In the genomic region with DNA sequence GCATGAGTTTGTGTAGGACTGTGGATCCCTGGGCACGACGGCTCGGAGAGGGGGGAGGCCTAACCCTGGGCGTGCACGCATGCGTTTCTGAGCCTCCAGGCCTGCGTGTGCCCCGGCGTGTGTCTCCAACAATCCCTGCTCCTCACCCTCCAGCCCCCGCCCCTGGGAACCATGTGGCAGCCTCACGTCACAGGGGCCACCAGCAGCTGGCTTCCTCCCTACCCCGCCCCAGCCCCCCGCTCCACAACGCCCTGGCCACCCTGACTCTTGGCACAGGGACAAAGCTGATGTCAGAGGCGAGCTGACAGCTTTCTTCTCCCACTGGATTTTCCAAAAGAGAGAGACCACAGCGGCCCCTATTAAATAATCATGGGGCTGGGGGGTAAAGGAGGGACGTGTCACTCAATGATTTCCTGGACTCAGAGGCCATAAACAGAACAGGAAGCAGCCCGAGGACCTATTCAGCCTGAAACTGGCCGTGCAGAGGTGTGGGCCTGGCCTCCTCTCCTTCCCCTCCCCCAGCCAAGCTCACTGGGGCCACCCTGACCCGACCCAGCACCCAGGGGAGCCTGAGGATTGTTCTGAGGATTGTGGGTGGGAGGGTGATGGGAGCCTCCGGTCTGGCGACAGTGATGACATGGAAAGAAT, we compare ENCODE assay signal across 11 cellular contexts. TPM values are rescaled to one million over a fixed set of nuclear protein-coding genes. Genes with fewer than 3 reads are reported as not detected.
DNase-seq lines count a peak whose midpoint lies in the region; ATAC-seq and TF ChIP-seq lines count a peak whose summit lies in the region.
"Had no signal": no experiment of that assay in that cellular context is flagged by ENCODE, and none has a peak within 500 bp of the region (broad histone marks: within the 10 kb centered on the region; RNA-seq: fewer than 3 reads in every experiment).

No MANE protein-coding gene starts in this region.

- H3K27ac ChIP-seq in esophagus squamous epithelium = peak overlapping the region; percentile 28 to 72 (median 48)
- H3K27ac ChIP-seq: thyroid gland had no signal

- H3K27me3 ChIP-seq in esophagus squamous epithelium = peaks cover 0 to 16% (median 0%) of the 10 kb centered on the region in 4 donors
- H3K27me3 ChIP-seq: thyroid gland had no signal

- peak; percentile 97 for DNase-seq in Daoy (ENCODE audit: low read depth)
- peak; percentile 64 to 83 for DNase-seq in NCI-H524 (lab: John Stamatoyannopoulos, UW)
- DNase-seq in esophagus squamous epithelium (lab: John Stamatoyannopoulos, UW) = no peak
- peak; percentile 45 for DNase-seq in pons (ENCODE audit: low spot score)
- DNase-seq in NCI-H187 treated with DMSO at 0.1 percent for 48 hours (lab: John Stamatoyannopoulos, UW) = no peak
- DNase-seq in GDM1 (lab: John Stamatoyannopoulos, UW) = no peak
- no peak for DNase-seq in GM10248 (ENCODE audit: extremely low spot score)
- DNase-seq: activated gamma-delta T cell treated with Interleukin-2 at 50 U/mL for 16 hours had no signal

- 0 to 47% methylated on average over 3 to 5 of the region's 22 CpGs for WGBS in esophagus squamous epithelium, 2 donors

- H3K4me1 ChIP-seq in esophagus squamous epithelium = peaks cover 24 to 68% (median 26%) of the 10 kb centered on the region in 3 donors

- no peak for ATAC-seq in HG03354 (IDR thresholded peaks at IDR 0.05; ENCODE audit: poor library complexity, severe bottlenecking, unreplicated experiment)
- ATAC-seq: HepG2 had no signal

- peak overlapping the region in 1 of 4 donors; percentile 8 for H3K4me3 ChIP-seq in esophagus squamous epithelium
- H3K4me3 ChIP-seq: thyroid gland had no signal

- intact Hi-C loops in esophagus squamous epithelium (cut with DNase I) = loop anchor here (5.0 kb wide), 1 partner anchor 141 kb away; no protein-coding TSS in a partner anchor

- no peak for TF ChIP-seq POLR2A in esophagus squamous epithelium (IDR thresholded peaks at IDR 0.05)

- no peaks in the 10 kb centered on the region for H3K9me3 ChIP-seq in esophagus squamous epithelium
- H3K9me3 ChIP-seq: thyroid gland had no signal

- TF ChIP-seq CTCF in esophagus squamous epithelium (IDR thresholded peaks at IDR 0.05) (no peak), GM10248 (IDR thresholded peaks at IDR 0.05; ENCODE audit: control extremely low read depth, extremely low read depth, low read depth, missing control alignments) (no peak)

- POLR2A ChIA-PET in GM10248 (lab: Yijun Ruan, JAX) = interaction anchor here (0.6 kb wide), 1 partner anchor 14 kb away, joined by 3 read pairs; no protein-coding TSS in a partner anchor

- CTCF ChIA-PET in GM10248 (lab: Yijun Ruan, JAX) = interaction anchor here (1.0 to 4.5 kb wide), 4 partner anchors 11 to 156 kb away, joined by 4 to 101 read pairs (median 20); a partner anchor contains a TSS

- no peaks in the 10 kb centered on the region for H3K36me3 ChIP-seq in esophagus squamous epithelium
- H3K36me3 ChIP-seq: thyroid gland had no signal

RNA-seq across cellular contexts. Expression of a gene that starts 6.8 kb away (rescaled TPM):
- total RNA-seq in Daoy (2014; rRNA removed; shearing (Covaris generic)) = 33.3 and 35.2 TPM in 2 replicates
- under 1 TPM; 0.08 to 0.76 (median 0.10) TPM for total RNA-seq in esophagus squamous epithelium

RNA-seq across cellular contexts. Expression of a gene that starts 13.3 kb away (rescaled TPM):
- total RNA-seq in Daoy (2014; rRNA removed; shearing (Covaris generic)) = 0.06 TPM in 1 of 2 replicates, not detected in the other
- total RNA-seq in esophagus squamous epithelium = 1 to 10 TPM in 1 of 4 donors, under 1 TPM in 2, not detected in 1; 0.19 to 5.7 (median 0.19) TPM
- total RNA-seq: HepG2 had no signal

RNA-seq across cellular contexts. Expression of a gene that starts 36.0 kb away (rescaled TPM):
- total RNA-seq in Daoy (2014; rRNA removed; shearing (Covaris generic)) = 5.9 and 10.3 TPM in 2 replicates
- 10 to 100 TPM; 18.9 to 76.4 (median 40.7) TPM for total RNA-seq in esophagus squamous epithelium

Comparison
In these comparisons a context has a peak if more than half of its experiments do, and no peak if none do; other contexts are left out.
1. DNase-seq: peak in Daoy (single experiment), NCI-H524 (2 of 2) and pons (single experiment); none in esophagus squamous epithelium (single experiment), NCI-H187 treated with DMSO at 0.1 percent for 48 hours (single experiment), GDM1 (single experiment) and GM10248 (single experiment).
2. RNA of a gene that starts 6.8 kb away (total RNA-seq): 33.3 to 35.2 TPM in Daoy; 0.08 to 0.76 TPM in esophagus squamous epithelium; every median in the first group is over 10 times any median in the second.